In genomic region chr20:33443512-33444239, GRCh38 we compare ENCODE assay signal across 8 cellular contexts. TPM values are rescaled to one million over a fixed set of nuclear protein-coding genes. Genes with fewer than 3 reads are reported as not detected.
A peak's percentile ranks its signal among the peaks of the same experiment; 100 is the strongest.
DNase-seq lines count a peak whose midpoint lies in the region; ATAC-seq lines count a peak whose summit lies in the region.

Gene SNTA1, minus strand, starts transcription at chr20:33443763. Its CDS starts 143 bp downstream, at chr20:33443620.

- H3K27ac ChIP-seq in naive thymus-derived CD4-positive, alpha-beta T cell (ENCODE audit: low read depth, low read length), result peak within 1 kb of the TSS; percentile 62

- CTCF ChIA-PET in naive thymus-derived CD4-positive, alpha-beta T cell (lab: Charles Lee), result interaction anchor here (1.1 to 2.2 kb wide), 3 partner anchors 14 to 224 kb away, joined by 5 to 10 read pairs (median 7); partner anchors contain the start of genes ACTL10 and CDK5RAP1

- no peaks in the 10 kb centered on the region for H3K27me3 ChIP-seq in naive thymus-derived CD4-positive, alpha-beta T cell (ENCODE audit: control insufficient read depth in 2 of 2, insufficient read depth in 2 of 2, low read length in 2 of 2)

- no peaks in the 10 kb centered on the region for H3K36me3 Mint-ChIP-seq in activated T-helper 17 cell treated with anti-CD3 and anti-CD28 coated beads, Interleukin-2, amount 50 U/mL, for 72 hours (ENCODE audit: low read depth)
- H3K36me3 Mint-ChIP-seq in naive thymus-derived CD4-positive, alpha-beta T cell, result no peaks in the 10 kb centered on the region
- H3K36me3 Mint-ChIP-seq in stimulated activated effector memory CD8-positive, alpha-beta T cell treated with anti-CD3 and anti-CD28 coated beads, Interleukin-12 subunit alpha, Interleukin-12 subunit beta, amount 100 ng/mL, for 72 hours, result peaks cover 6% of the 10 kb centered on the region

- intact Hi-C loops in naive thymus-derived CD4-positive, alpha-beta T cell (cut with micrococcal nuclease), result loop anchor here (1.0 to 10.0 kb wide), 12 partner anchors 42 to 669 kb away; partner anchors contain the start of genes CDK5RAP1 (in 2 of the 2), CHMP4B (in 2 of the 2), ACTL10 (in 1 of the 2) and EIF2S2 (in 1 of the 2)

- peaks cover 10 to 11% of the 10 kb centered on the region in 2 donors for H3K4me1 ChIP-seq in naive thymus-derived CD4-positive, alpha-beta T cell (ENCODE audit: control insufficient read depth in 2 of 2, insufficient read depth in 2 of 2, low read length in 2 of 2)

- peaks cover 12% of the 10 kb centered on the region for H3K4me1 Mint-ChIP-seq in activated T-helper 17 cell treated with anti-CD3 and anti-CD28 coated beads, Interleukin-2, amount 50 U/mL, for 72 hours
- peaks cover 16 to 32% (median 22%) of the 10 kb centered on the region in 7 donors for H3K4me1 Mint-ChIP-seq in naive thymus-derived CD4-positive, alpha-beta T cell
- H3K4me1 Mint-ChIP-seq in stimulated activated effector memory CD8-positive, alpha-beta T cell treated with anti-CD3 and anti-CD28 coated beads, Interleukin-12 subunit alpha, Interleukin-12 subunit beta, amount 100 ng/mL, for 72 hours, result peaks cover 30% of the 10 kb centered on the region

- H3K36me3 ChIP-seq in naive thymus-derived CD4-positive, alpha-beta T cell (ENCODE audit: control insufficient read depth in 2 of 3, insufficient read depth in 3 of 3, low read length in 3 of 3), result peaks cover 0 to 3% (median 0%) of the 10 kb centered on the region in 3 experiments

- H3K27ac Mint-ChIP-seq in activated T-helper 17 cell treated with anti-CD3 and anti-CD28 coated beads, Interleukin-2, amount 50 U/mL, for 72 hours, result peak within 1 kb of the TSS; percentile 78
- peak within 1 kb of the TSS; percentile 69 to 95 (median 90) for H3K27ac Mint-ChIP-seq in naive thymus-derived CD4-positive, alpha-beta T cell
- H3K27ac Mint-ChIP-seq in stimulated activated effector memory CD8-positive, alpha-beta T cell treated with anti-CD3 and anti-CD28 coated beads, Interleukin-12 subunit alpha, Interleukin-12 subunit beta, amount 100 ng/mL, for 72 hours, result peak within 1 kb of the TSS; percentile 90

- H3K27me3 Mint-ChIP-seq in activated T-helper 17 cell treated with anti-CD3 and anti-CD28 coated beads, Interleukin-2, amount 50 U/mL, for 72 hours, result no peaks in the 10 kb centered on the region
- H3K27me3 Mint-ChIP-seq in naive thymus-derived CD4-positive, alpha-beta T cell, result peaks cover 0 to 19% (median 0%) of the 10 kb centered on the region in 5 donors

- DNase-seq in CD1c-positive myeloid dendritic cell (ENCODE audit: extremely low spot score), result peak; percentile 81
- DNase-seq in KG1 (lab: John Stamatoyannopoulos, UW), result peak; percentile 52
- peak; percentile 77 for DNase-seq in RKO (ENCODE audit: low spot score)
- DNase-seq in fibroblast of peridontal ligament (ENCODE audit: extremely low read depth), result peak; percentile 56
- peak; percentile 51 to 90 (median 70) for DNase-seq in naive thymus-derived CD4-positive, alpha-beta T cell
- peak; percentile 81 to 91 for DNase-seq in stimulated activated effector memory CD8-positive, alpha-beta T cell treated with anti-CD3 and anti-CD28 coated beads, Interleukin-12 subunit alpha, Interleukin-12 subunit beta, amount 100 ng/mL, for 72 hours (ENCODE audit: low spot score in 2 of 2)

- H3K4me3 Mint-ChIP-seq in activated T-helper 17 cell treated with anti-CD3 and anti-CD28 coated beads, Interleukin-2, amount 50 U/mL, for 72 hours, result peak within 1 kb of the TSS; percentile 92
- peak within 1 kb of the TSS; percentile 82 to 96 (median 92) for H3K4me3 Mint-ChIP-seq in naive thymus-derived CD4-positive, alpha-beta T cell
- peak within 1 kb of the TSS; percentile 91 for H3K4me3 Mint-ChIP-seq in stimulated activated effector memory CD8-positive, alpha-beta T cell treated with anti-CD3 and anti-CD28 coated beads, Interleukin-12 subunit alpha, Interleukin-12 subunit beta, amount 100 ng/mL, for 72 hours

- POLR2A ChIA-PET in naive thymus-derived CD4-positive, alpha-beta T cell (lab: Charles Lee), result interaction anchor here (1.0 to 2.0 kb wide), 5 partner anchors 42 to 289 kb away, joined by 3 to 11 read pairs (median 8); partner anchors contain the start of genes CBFA2T2, CDK5RAP1, PXMP4 and ZNF341

- H3K9me3 Mint-ChIP-seq in activated T-helper 17 cell treated with anti-CD3 and anti-CD28 coated beads, Interleukin-2, amount 50 U/mL, for 72 hours, result no peaks in the 10 kb centered on the region
- H3K9me3 Mint-ChIP-seq in naive thymus-derived CD4-positive, alpha-beta T cell, result peaks cover 0 to 2% (median 0%) of the 10 kb centered on the region in 11 donors
- no peaks in the 10 kb centered on the region for H3K9me3 Mint-ChIP-seq in stimulated activated effector memory CD8-positive, alpha-beta T cell treated with anti-CD3 and anti-CD28 coated beads, Interleukin-12 subunit alpha, Interleukin-12 subunit beta, amount 100 ng/mL, for 72 hours

- peak; percentile 68 for ATAC-seq in GM21447 (IDR thresholded peaks at IDR 0.05; ENCODE audit: unreplicated experiment)
- ATAC-seq in activated T-helper 17 cell treated with anti-CD3 and anti-CD28 coated beads, Interleukin-2, amount 50 U/mL, for 72 hours (replicated peaks), result peak; percentile 97
- ATAC-seq in naive thymus-derived CD4-positive, alpha-beta T cell, result peak; percentile 84
- peak; percentile 94 for ATAC-seq in stimulated activated effector memory CD8-positive, alpha-beta T cell treated with anti-CD3 and anti-CD28 coated beads, Interleukin-12 subunit alpha, Interleukin-12 subunit beta, amount 100 ng/mL, for 72 hours

- peak within 1 kb of the TSS; percentile 96 for H3K4me3 ChIP-seq in naive thymus-derived CD4-positive, alpha-beta T cell (ENCODE audit: low read length)

- no peaks in the 10 kb centered on the region for H3K9me3 ChIP-seq in naive thymus-derived CD4-positive, alpha-beta T cell (ENCODE audit: control insufficient read depth in 2 of 3, low read length in 3 of 3)

RNA-seq across cellular contexts. Expression of gene SNTA1, which starts in this region (rescaled TPM):
- total RNA-seq in activated T-helper 17 cell treated with anti-CD3 and anti-CD28 coated beads, Interleukin-2, amount 50 U/mL, for 72 hours, result 1 to 10 TPM; 5.5 to 6.5 TPM
- 1 to 10 TPM; 2.0 to 3.2 (median 2.9) TPM for total RNA-seq in naive thymus-derived CD4-positive, alpha-beta T cell
- 1 to 10 TPM; 4.3 to 7.2 TPM for polyA plus RNA-seq in naive thymus-derived CD4-positive, alpha-beta T cell

Comparison
In these comparisons a context has a peak if more than half of its experiments do, and no peak if none do; other contexts are left out.
1. Peak in every context shown above with its lines: DNase-seq, ATAC-seq, H3K4me3 ChIP-seq and H3K27ac ChIP-seq.